Comparison of ENCODE assay signal across 30 cellular contexts in the genomic region with DNA sequence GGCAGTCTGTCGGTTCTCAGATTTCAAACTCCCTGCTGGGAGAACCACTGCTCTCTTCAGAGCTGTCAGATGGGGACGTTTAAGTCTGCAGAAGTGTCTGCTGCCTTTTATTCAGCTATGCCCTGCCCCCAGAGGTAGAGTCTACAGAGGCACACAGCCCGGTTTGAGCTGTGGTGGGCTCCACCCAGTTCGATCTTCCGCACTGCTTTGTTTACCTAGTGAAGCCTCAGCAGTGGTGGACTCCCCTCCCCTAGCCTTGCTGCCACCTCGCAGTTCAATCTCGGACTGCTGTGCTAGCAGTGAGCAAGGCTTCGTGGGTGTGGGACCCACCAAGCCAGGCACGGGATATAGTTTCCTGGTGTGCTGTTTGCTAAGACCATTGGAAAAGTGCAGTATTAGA. TPM values are rescaled to one million over a fixed set of nuclear protein-coding genes. Genes with fewer than 3 reads are reported as not detected.
"Had no signal": no experiment of that assay in that cellular context is flagged by ENCODE, and none has a peak within 500 bp of the region (broad histone marks: within the 10 kb centered on the region; RNA-seq: fewer than 3 reads in every experiment).

No MANE protein-coding gene starts in this region.

- ATAC-seq: left cardiac atrium; left lobe of liver; lower lobe of right lung; naive thymus-derived CD8-positive, alpha-beta T cell; sciatic nerve; stimulated activated naive B cell treated with anti-CD40 and anti-IgM and Interleukin-4, amounts not matched to agents 10 μg/mL and 1 μg/mL and 100 μg/mL, for 72 hours; stimulated activated naive CD8-positive, alpha-beta T cell treated with anti-CD3 and anti-CD28 coated beads, Interleukin-15, Interleukin-2, amounts not matched to agents 100 U/mL and 50 U/mL, for 24 hours had no signal

- H3K4me2 ChIP-seq: neural progenitor cell had no signal

- H3K4me1 ChIP-seq: lower lobe of right lung, neural progenitor cell, right atrium auricular region, stomach, testis, thyroid gland, transverse colon, upper lobe of left lung, vagina had no signal

- H3K27ac Mint-ChIP-seq: naive thymus-derived CD8-positive, alpha-beta T cell; nephron; neural progenitor cell; progenitor cell of endocrine pancreas; stimulated activated naive B cell treated with anti-CD40 and anti-IgM and Interleukin-4, amounts not matched to agents 10 μg/mL and 1 μg/mL and 100 μg/mL, for 72 hours had no signal

- H3K27ac ChIP-seq: lower lobe of right lung, neural progenitor cell, ovary, right atrium auricular region, skin epidermis, stomach, testis, thyroid gland, transverse colon, upper lobe of left lung, vagina had no signal

- DNase-seq: hippocampal formation; kidney glomerular epithelial cell; left cardiac atrium; lower lobe of right lung; mammary epithelial cell; mesenchymal stem cell; naive thymus-derived CD8-positive, alpha-beta T cell; ovary; stimulated activated CD4-positive, alpha-beta T cell treated with anti-CD3 and anti-CD28 coated beads, Interleukin-12 subunit alpha, Interleukin-12 subunit beta, amount 100 ng/mL, for 4 hours; stimulated activated CD4-positive, alpha-beta T cell treated with anti-CD3 and anti-CD28 coated beads, Interleukin-15, amount 100 ng/mL, for 24 hours; stimulated activated CD4-positive, alpha-beta T cell treated with anti-CD3 and anti-CD28 coated beads, Interleukin-2, amount 100 ng/mL, for 24 hours; stimulated activated CD4-positive, alpha-beta T cell treated with anti-CD3 and anti-CD28 coated beads, Interleukin-4, amount 100 ng/mL, for 1 hour; stimulated activated naive B cell treated with anti-CD40 and anti-IgM and Interleukin-4, amounts not matched to agents 10 μg/mL and 1 μg/mL and 100 μg/mL, for 72 hours; stimulated activated naive CD8-positive, alpha-beta T cell treated with anti-CD3 and anti-CD28 coated beads, Interleukin-15, Interleukin-2, amounts not matched to agents 100 U/mL and 50 U/mL, for 24 hours; stomach; testis; thyroid gland; transverse colon; upper lobe of left lung had no signal

- H3K9ac ChIP-seq: neural progenitor cell had no signal

- H3K36me3 ChIP-seq: lower lobe of right lung, neural progenitor cell, ovary, right atrium auricular region, stomach, thyroid gland, transverse colon, upper lobe of left lung, vagina had no signal

- H3K4me3 Mint-ChIP-seq: naive thymus-derived CD8-positive, alpha-beta T cell; nephron; neural progenitor cell; stimulated activated naive B cell treated with anti-CD40 and anti-IgM and Interleukin-4, amounts not matched to agents 10 μg/mL and 1 μg/mL and 100 μg/mL, for 72 hours had no signal

- H3K36me3 Mint-ChIP-seq: neural progenitor cell; stimulated activated naive B cell treated with anti-CD40 and anti-IgM and Interleukin-4, amounts not matched to agents 10 μg/mL and 1 μg/mL and 100 μg/mL, for 72 hours had no signal

- H3K27me3 Mint-ChIP-seq: progenitor cell of endocrine pancreas; stimulated activated naive B cell treated with anti-CD40 and anti-IgM and Interleukin-4, amounts not matched to agents 10 μg/mL and 1 μg/mL and 100 μg/mL, for 72 hours had no signal

- H3K27me3 ChIP-seq: neural progenitor cell, ovary, right atrium auricular region, stomach, testis, thyroid gland, transverse colon, upper lobe of left lung, vagina had no signal

- H2AFZ ChIP-seq: neural progenitor cell had no signal

- H3K4me1 Mint-ChIP-seq: naive thymus-derived CD8-positive, alpha-beta T cell; nephron; neural progenitor cell; stimulated activated naive B cell treated with anti-CD40 and anti-IgM and Interleukin-4, amounts not matched to agents 10 μg/mL and 1 μg/mL and 100 μg/mL, for 72 hours had no signal

- H3K9me3 ChIP-seq: lower lobe of right lung, ovary, right atrium auricular region, stomach, testis, thyroid gland, transverse colon, upper lobe of left lung, vagina had no signal

- H3K4me3 ChIP-seq: lower lobe of right lung, neural progenitor cell, ovary, right atrium auricular region, skin epidermis, stomach, testis, thyroid gland, transverse colon, upper lobe of left lung, vagina had no signal

RNA-seq across cellular contexts. Expression of a gene that starts 8.0 kb away (rescaled TPM):
- total RNA-seq: naive thymus-derived CD8-positive, alpha-beta T cell; omental fat pad; pulmonary artery endothelial cell had no signal
- polyA plus RNA-seq: liver; naive thymus-derived CD8-positive, alpha-beta T cell had no signal
